8 cellular contexts compared by ENCODE assay signal in the genomic region with DNA sequence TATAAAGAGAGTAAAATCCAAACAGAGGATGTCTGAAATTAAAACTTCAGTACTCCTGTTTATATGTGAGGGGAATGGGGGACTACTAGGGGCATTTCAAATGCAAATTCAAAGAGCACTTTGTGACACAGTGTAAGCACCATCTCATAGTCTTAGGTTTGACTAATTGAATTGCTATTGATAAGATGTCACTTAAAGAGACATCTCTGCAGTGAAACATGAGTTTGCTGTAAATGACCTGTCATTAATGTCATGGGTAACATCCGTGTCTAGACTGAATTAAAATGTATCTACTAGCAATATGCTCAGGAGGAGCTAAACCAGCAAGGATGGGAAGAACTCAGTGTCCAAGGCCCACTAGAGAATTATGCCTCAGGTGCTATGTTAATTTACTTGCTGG.
"Had no signal": no experiment of that assay in that cellular context is flagged by ENCODE, and none has a peak within 500 bp of the region (broad histone marks: within the 10 kb centered on the region; RNA-seq: fewer than 3 reads in every experiment).

No MANE protein-coding gene starts in this region.

- FAIRE-seq: G401.6, GM12878, GM12891, GM12892, GM18507, GM19239 had no signal

- DNase-seq: GDM1, GF-D8 had no signal

- ATAC-seq: GM12878 had no signal

- H3K4me3 ChIP-seq: GM12878 had no signal
